20 cellular contexts compared by ENCODE assay signal in the genomic region with DNA sequence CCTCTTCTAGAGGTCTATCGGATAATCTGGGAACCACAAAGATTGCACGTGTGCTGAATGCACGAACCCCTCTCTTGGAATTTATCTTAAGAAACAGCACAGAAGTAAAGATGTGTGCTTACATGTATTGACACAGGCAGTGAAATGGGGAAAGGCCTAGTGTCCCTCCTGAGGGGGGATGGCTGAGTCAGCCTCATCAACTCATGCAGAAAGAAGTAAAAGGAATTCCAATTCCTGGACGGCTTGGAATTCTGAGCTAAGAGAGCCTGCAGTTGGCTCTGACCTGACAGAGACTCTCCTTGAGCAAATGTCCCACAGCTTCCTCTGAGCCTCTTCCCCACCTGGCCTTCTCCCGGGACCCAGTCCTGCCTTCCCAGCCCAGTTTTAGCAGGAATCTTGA.
"Had no signal": no experiment of that assay in that cellular context is flagged by ENCODE, and none has a peak within 500 bp of the region (broad histone marks: within the 10 kb centered on the region; RNA-seq: fewer than 3 reads in every experiment).

No MANE protein-coding gene starts in this region.

- H3K27ac Mint-ChIP-seq: activated CD4-positive, alpha-beta T cell treated with anti-CD3 and anti-CD28 coated beads, Interleukin-2, amount 10 ng/mL, durations not matched to agents 24 days and 14 days; activated CD8-positive, alpha-beta T cell treated with anti-CD3 and anti-CD28 coated beads for 36 hours; activated naive CD8-positive, alpha-beta T cell treated with anti-CD3 and anti-CD28 coated beads, Interleukin-2, amount 10 ng/mL, durations not matched to agents 7 days and 5 days; activated T-helper 2 cell treated with anti-CD3 and anti-CD28 coated beads, Interferon-gamma antibody, Interleukin-2, Interleukin-4, amounts not matched to agents 10 μg/mL and 5 μg/mL and 100 μg/mL, durations not matched to agents 14 hours and 24 hours and 36 hours; endodermal cell; natural killer cell; stimulated activated naive B cell treated with anti-CD40 and anti-IgM and Interleukin-4, amounts not matched to agents 10 μg/mL and 1 μg/mL and 100 μg/mL, for 72 hours had no signal

- H3K4me3 ChIP-seq: heart left ventricle, lower lobe of right lung, spleen had no signal

- H3K4me1 ChIP-seq: heart left ventricle, lower lobe of right lung, spleen had no signal

- H3K9me3 ChIP-seq: lower lobe of right lung had no signal

- H3K36me3 Mint-ChIP-seq: activated naive CD8-positive, alpha-beta T cell treated with anti-CD3 and anti-CD28 coated beads, Interleukin-2, amount 10 ng/mL, durations not matched to agents 7 days and 5 days; brain; natural killer cell; stimulated activated naive B cell treated with anti-CD40 and anti-IgM and Interleukin-4, amounts not matched to agents 10 μg/mL and 1 μg/mL and 100 μg/mL, for 72 hours had no signal

- H3K4me1 Mint-ChIP-seq: activated CD4-positive, alpha-beta T cell treated with anti-CD3 and anti-CD28 coated beads, Interleukin-2, amount 10 ng/mL, durations not matched to agents 24 days and 14 days; activated naive CD8-positive, alpha-beta T cell treated with anti-CD3 and anti-CD28 coated beads, Interleukin-2, amount 10 ng/mL, durations not matched to agents 7 days and 5 days; natural killer cell; stimulated activated naive B cell treated with anti-CD40 and anti-IgM and Interleukin-4, amounts not matched to agents 10 μg/mL and 1 μg/mL and 100 μg/mL, for 72 hours had no signal

- DNase-seq: activated CD4-positive, alpha-beta T cell treated with anti-CD3 and anti-CD28 coated beads, Interleukin-2, amount 10 ng/mL, durations not matched to agents 24 days and 14 days; activated CD8-positive, alpha-beta T cell treated with anti-CD3 and anti-CD28 coated beads for 36 hours; activated naive CD4-positive, alpha-beta T cell treated with Interleukin-2 at 50 U/mL for 16 hours; activated naive CD8-positive, alpha-beta T cell treated with anti-CD3 and anti-CD28 coated beads, Interleukin-2, amount 10 ng/mL, durations not matched to agents 7 days and 5 days; activated T-cell treated with anti-CD3 and anti-CD28 coated beads, Interleukin-2, amount 50 U/mL, for 1 hour; amygdala; caudate nucleus; endodermal cell; erythroblast; heart left ventricle; left cardiac atrium; lower lobe of right lung; natural killer cell; retina; spleen; stimulated activated naive B cell treated with anti-CD40 and anti-IgM and Interleukin-4, amounts not matched to agents 10 μg/mL and 1 μg/mL and 100 μg/mL, for 72 hours; T-helper 1 cell; T-helper 9 cell had no signal

- H3K27me3 ChIP-seq: heart left ventricle, spleen had no signal

- H3K36me3 ChIP-seq: heart left ventricle, lower lobe of right lung, spleen had no signal

- H3K9me3 Mint-ChIP-seq: activated CD4-positive, alpha-beta T cell treated with anti-CD3 and anti-CD28 coated beads, Interleukin-2, amount 10 ng/mL, durations not matched to agents 24 days and 14 days; activated T-helper 2 cell treated with anti-CD3 and anti-CD28 coated beads, Interferon-gamma antibody, Interleukin-2, Interleukin-4, amounts not matched to agents 10 μg/mL and 5 μg/mL and 100 μg/mL, durations not matched to agents 14 hours and 24 hours and 36 hours had no signal

- H3K4me3 Mint-ChIP-seq: activated CD4-positive, alpha-beta T cell treated with anti-CD3 and anti-CD28 coated beads, Interleukin-2, amount 10 ng/mL, durations not matched to agents 24 days and 14 days; activated CD8-positive, alpha-beta T cell treated with anti-CD3 and anti-CD28 coated beads for 36 hours; activated naive CD8-positive, alpha-beta T cell treated with anti-CD3 and anti-CD28 coated beads, Interleukin-2, amount 10 ng/mL, durations not matched to agents 7 days and 5 days; brain; endodermal cell; natural killer cell; stimulated activated naive B cell treated with anti-CD40 and anti-IgM and Interleukin-4, amounts not matched to agents 10 μg/mL and 1 μg/mL and 100 μg/mL, for 72 hours had no signal

- H3K27me3 Mint-ChIP-seq: activated CD4-positive, alpha-beta T cell treated with anti-CD3 and anti-CD28 coated beads, Interleukin-2, amount 10 ng/mL, durations not matched to agents 24 days and 14 days; activated CD8-positive, alpha-beta T cell treated with anti-CD3 and anti-CD28 coated beads for 36 hours; activated naive CD8-positive, alpha-beta T cell treated with anti-CD3 and anti-CD28 coated beads, Interleukin-2, amount 10 ng/mL, durations not matched to agents 7 days and 5 days; stimulated activated naive B cell treated with anti-CD40 and anti-IgM and Interleukin-4, amounts not matched to agents 10 μg/mL and 1 μg/mL and 100 μg/mL, for 72 hours had no signal

- H3K27ac ChIP-seq: heart left ventricle, lower lobe of right lung, spleen had no signal
